Comparison of ENCODE assay signal across 15 cellular contexts in the genomic region with DNA sequence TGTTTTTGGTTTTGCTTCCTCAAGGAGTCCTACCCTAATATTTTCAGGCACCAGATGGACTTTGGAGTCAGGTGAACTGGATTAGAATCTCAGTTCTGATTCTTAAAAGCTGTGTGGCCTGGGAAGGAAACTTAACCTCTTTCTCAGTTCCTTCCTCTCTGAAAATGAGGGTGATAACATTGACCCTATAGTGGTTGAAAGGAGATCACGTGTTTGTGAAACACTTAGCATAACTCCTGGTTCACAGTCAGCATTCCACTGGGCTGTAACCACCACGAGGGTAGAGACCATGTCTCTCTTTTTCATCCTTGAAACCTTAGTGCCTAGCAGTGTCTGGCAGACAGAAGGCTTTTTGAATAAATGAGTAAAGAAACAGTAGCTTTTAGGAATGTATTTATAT. TPM values are rescaled to one million over a fixed set of nuclear protein-coding genes. Genes with fewer than 3 reads are reported as not detected.
A peak's percentile ranks its signal among the peaks of the same experiment; 100 is the strongest.
DNase-seq lines count a peak whose midpoint lies in the region; ATAC-seq and TF ChIP-seq lines count a peak whose summit lies in the region.
"Had no signal": no experiment of that assay in that cellular context is flagged by ENCODE, and none has a peak within 500 bp of the region (broad histone marks: within the 10 kb centered on the region; RNA-seq: fewer than 3 reads in every experiment).

No MANE protein-coding gene starts in this region.

- H3K9me3 ChIP-seq in heart left ventricle: no peaks in the 10 kb centered on the region

- H3K36me3 Mint-ChIP-seq in glutamatergic neuron (ENCODE audit: unreplicated experiment): no peaks in the 10 kb centered on the region
- no peaks in the 10 kb centered on the region for H3K36me3 Mint-ChIP-seq in activated naive CD4-positive, alpha-beta T cell treated with anti-CD3 and anti-CD28 coated beads for 36 hours (ENCODE audit: low read depth)
- H3K36me3 Mint-ChIP-seq: activated naive CD4-positive, alpha-beta T cell treated with anti-CD3 and anti-CD28 coated beads, Interleukin-2, amount 50 U/mL, for 72 hours; stimulated activated memory B cell treated with anti-CD40 and anti-IgM and Interleukin-4, amounts not matched to agents 10 μg/mL and 1 μg/mL and 100 μg/mL, for 72 hours had no signal

- 10 to 24% (median 17%) methylated on average over 2 of the region's 2 CpGs for WGBS in heart left ventricle, 4 donors

- no peaks in the 10 kb centered on the region for H3K27me3 Mint-ChIP-seq in glutamatergic neuron (ENCODE audit: unreplicated experiment)
- peaks cover 2% of the 10 kb centered on the region for H3K27me3 Mint-ChIP-seq in activated naive CD4-positive, alpha-beta T cell treated with anti-CD3 and anti-CD28 coated beads for 36 hours (ENCODE audit: low read depth)

- no peak overlapping the region for H3K4me3 Mint-ChIP-seq in glutamatergic neuron (ENCODE audit: unreplicated experiment)
- H3K4me3 Mint-ChIP-seq in activated naive CD4-positive, alpha-beta T cell treated with anti-CD3 and anti-CD28 coated beads for 36 hours: no peak overlapping the region
- H3K4me3 Mint-ChIP-seq: stimulated activated memory B cell treated with anti-CD40 and anti-IgM and Interleukin-4, amounts not matched to agents 10 μg/mL and 1 μg/mL and 100 μg/mL, for 72 hours had no signal

- DNase-seq in choroid plexus epithelial cell (ENCODE audit: low read depth) (peak; percentile 56), glutamatergic neuron (no peak), heart left ventricle (no peak), hepatic stellate cell (ENCODE audit: low spot score) (no peak)
- no peak for DNase-seq in activated naive CD4-positive, alpha-beta T cell treated with anti-CD3 and anti-CD28 coated beads for 36 hours
- DNase-seq: AML-193, EL, NCI-H510A treated with DMSO at 0.1 percent for 48 hours, posterior cingulate gyrus had no signal

- no peaks in the 10 kb centered on the region for H3K27me3 ChIP-seq in heart left ventricle

- peak; percentile 66 for ATAC-seq in GM18868 (IDR thresholded peaks at IDR 0.05; ENCODE audit: unreplicated experiment)
- peak; percentile 73 for ATAC-seq in GM21576 (IDR thresholded peaks at IDR 0.05; ENCODE audit: unreplicated experiment)
- peak; percentile 71 for ATAC-seq in HG03097 (IDR thresholded peaks at IDR 0.05; ENCODE audit: low FRiP score, unreplicated experiment)
- no peak for ATAC-seq in heart left ventricle
- ATAC-seq: activated naive CD4-positive, alpha-beta T cell treated with anti-CD3 and anti-CD28 coated beads, Interleukin-2, amount 50 U/mL, for 72 hours; stimulated activated memory B cell treated with anti-CD40 and anti-IgM and Interleukin-4, amounts not matched to agents 10 μg/mL and 1 μg/mL and 100 μg/mL, for 72 hours had no signal

- peaks cover 2% of the 10 kb centered on the region for H3K4me1 Mint-ChIP-seq in glutamatergic neuron (ENCODE audit: low read depth, unreplicated experiment)
- H3K4me1 Mint-ChIP-seq in activated naive CD4-positive, alpha-beta T cell treated with anti-CD3 and anti-CD28 coated beads for 36 hours (ENCODE audit: low read depth): no peaks in the 10 kb centered on the region

- CTCF ChIA-PET in activated naive CD4-positive, alpha-beta T cell treated with anti-CD3 and anti-CD28 coated beads for 36 hours (lab: Charles Lee): interaction anchor here (0.6 to 2.3 kb wide), 2 partner anchors 742 to 844 kb away, joined by 3 to 10 read pairs; no protein-coding TSS in a partner anchor

- no peak overlapping the region for H3K27ac ChIP-seq in heart left ventricle
- H3K27ac ChIP-seq: RWPE1 had no signal

- no peaks in the 10 kb centered on the region for H3K36me3 ChIP-seq in heart left ventricle

- peaks cover 6% of the 10 kb centered on the region for H3K9me3 Mint-ChIP-seq in glutamatergic neuron (ENCODE audit: unreplicated experiment)
- H3K9me3 Mint-ChIP-seq in activated naive CD4-positive, alpha-beta T cell treated with anti-CD3 and anti-CD28 coated beads for 36 hours: no peaks in the 10 kb centered on the region
- H3K9me3 Mint-ChIP-seq: activated naive CD4-positive, alpha-beta T cell treated with anti-CD3 and anti-CD28 coated beads, Interleukin-2, amount 50 U/mL, for 72 hours; stimulated activated memory B cell treated with anti-CD40 and anti-IgM and Interleukin-4, amounts not matched to agents 10 μg/mL and 1 μg/mL and 100 μg/mL, for 72 hours had no signal

- TF ChIP-seq CTCF in choroid plexus epithelial cell (conservative IDR thresholded peaks at IDR 0.05; ENCODE audit: low read depth, low read length) (no peak), glutamatergic neuron (IDR thresholded peaks at IDR 0.05; ENCODE audit: partially characterized antibody, unreplicated experiment) (no peak), heart left ventricle (IDR thresholded peaks at IDR 0.05) (no peak)

- H3K4me1 ChIP-seq in heart left ventricle: peaks cover 0 to 7% (median 0%) of the 10 kb centered on the region in 12 donors

- H3K4me3 ChIP-seq in choroid plexus epithelial cell (ENCODE audit: low read depth, low read length) (no peak overlapping the region), heart left ventricle (no peak overlapping the region)

- intact Hi-C loops in activated naive CD4-positive, alpha-beta T cell treated with anti-CD3 and anti-CD28 coated beads for 36 hours (cut with micrococcal nuclease): loop anchor here (2.0 to 10.0 kb wide), 3 partner anchors 87 to 640 kb away; no protein-coding TSS in a partner anchor
- intact Hi-C loops in heart left ventricle (cut with DNase I): loop anchor here (5.0 to 10.0 kb wide), 8 partner anchors 75 to 755 kb away; no protein-coding TSS in a partner anchor

- H3K27ac Mint-ChIP-seq in glutamatergic neuron (ENCODE audit: unreplicated experiment): no peak overlapping the region
- H3K27ac Mint-ChIP-seq in activated naive CD4-positive, alpha-beta T cell treated with anti-CD3 and anti-CD28 coated beads for 36 hours: no peak overlapping the region
- H3K27ac Mint-ChIP-seq: activated naive CD4-positive, alpha-beta T cell treated with anti-CD3 and anti-CD28 coated beads, Interleukin-2, amount 50 U/mL, for 72 hours; stimulated activated memory B cell treated with anti-CD40 and anti-IgM and Interleukin-4, amounts not matched to agents 10 μg/mL and 1 μg/mL and 100 μg/mL, for 72 hours had no signal

- no peak for TF ChIP-seq POLR2A in heart left ventricle (IDR thresholded peaks at IDR 0.05)

RNA-seq across cellular contexts. Expression of a gene that starts 16.7 kb away (rescaled TPM):
- 2.8 TPM for total RNA-seq in glutamatergic neuron (ENCODE audit: unreplicated experiment)
- under 1 TPM; 0.81 to 0.88 TPM for total RNA-seq in activated naive CD4-positive, alpha-beta T cell treated with anti-CD3 and anti-CD28 coated beads for 36 hours
- total RNA-seq in heart left ventricle: 1 to 10 TPM; 1.3 to 7.3 (median 2.7) TPM
- 1 to 10 TPM in 1 of 2 donors, under 1 TPM in 1; 0.40 to 4.0 TPM for polyA plus RNA-seq in heart left ventricle

RNA-seq across cellular contexts. Expression of a gene that starts 47.2 kb away (rescaled TPM):
- total RNA-seq in glutamatergic neuron (ENCODE audit: unreplicated experiment) (168 TPM), heart left ventricle (10 to 100 TPM; 11.3 to 50.6 (median 26.3) TPM)
- 10 to 100 TPM; 47.3 to 50.5 TPM for total RNA-seq in activated naive CD4-positive, alpha-beta T cell treated with anti-CD3 and anti-CD28 coated beads for 36 hours
- 10 to 100 TPM; 36.2 to 74.7 TPM for polyA plus RNA-seq in heart left ventricle

Comparison
In these comparisons a context has a peak if more than half of its experiments do, and no peak if none do; other contexts are left out.
1. ATAC-seq: peak in GM18868 (single experiment), GM21576 (single experiment) and HG03097 (single experiment); none in heart left ventricle (0 of 4).